10 cellular contexts compared by ENCODE assay signal in genomic region chr13:110676511-110677204, GRCh38. TPM values are rescaled to one million over a fixed set of nuclear protein-coding genes. Genes with fewer than 3 reads are reported as not detected.
DNase-seq lines count a peak whose midpoint lies in the region; ATAC-seq and TF ChIP-seq lines count a peak whose summit lies in the region.
"Had no signal": no experiment of that assay in that cellular context is flagged by ENCODE, and none has a peak within 500 bp of the region (broad histone marks: within the 10 kb centered on the region; RNA-seq: fewer than 3 reads in every experiment).

No MANE protein-coding gene starts in this region.

- no peak for TF ChIP-seq CTCF in right atrium auricular region (IDR thresholded peaks at IDR 0.05)

- no peaks in the 10 kb centered on the region for H3K4me1 ChIP-seq in right atrium auricular region

- peaks cover 28% of the 10 kb centered on the region for H3K36me3 ChIP-seq in right atrium auricular region
- peaks cover 60% of the 10 kb centered on the region for H3K36me3 ChIP-seq in MG63

- H3K9me3 Mint-ChIP-seq in T-helper 2 cell treated with Interferon-gamma antibody and Interleukin-4, amounts not matched to agents 5 μg/mL and 100 μg/mL, for 36 hours, result no peaks in the 10 kb centered on the region

- intact Hi-C loops in Right ventricle myocardium inferior (cut with DNase I), result no loop called here

- H3K27me3 ChIP-seq in right atrium auricular region (no peaks in the 10 kb centered on the region), MG63 (no peaks in the 10 kb centered on the region)

- no peak overlapping the region for H3K4me3 ChIP-seq in right atrium auricular region
- H3K4me3 ChIP-seq in MG63, result no peak overlapping the region
- H3K4me3 ChIP-seq: skin epidermis had no signal

- no peaks in the 10 kb centered on the region for H3K4me1 Mint-ChIP-seq in T-helper 2 cell treated with Interferon-gamma antibody and Interleukin-4, amounts not matched to agents 5 μg/mL and 100 μg/mL, for 36 hours (ENCODE audit: low read depth)

- H3K27ac ChIP-seq in right atrium auricular region, result no peak overlapping the region
- H3K27ac ChIP-seq: epithelial cell of prostate had no signal

- no peaks in the 10 kb centered on the region for H3K9me3 ChIP-seq in right atrium auricular region
- H3K9me3 ChIP-seq in MG63, result no peaks in the 10 kb centered on the region

- no peaks in the 10 kb centered on the region for H3K27me3 Mint-ChIP-seq in T-helper 2 cell treated with Interferon-gamma antibody and Interleukin-4, amounts not matched to agents 5 μg/mL and 100 μg/mL, for 36 hours (ENCODE audit: low read depth)

- peak; percentile 54 for ATAC-seq in Right ventricle myocardium inferior
- peak; percentile 81 for ATAC-seq in HG02885 (IDR thresholded peaks at IDR 0.05; ENCODE audit: poor library complexity, unreplicated experiment)

- H3K36me3 Mint-ChIP-seq in T-helper 2 cell treated with Interferon-gamma antibody and Interleukin-4, amounts not matched to agents 5 μg/mL and 100 μg/mL, for 36 hours (ENCODE audit: low read depth), result peaks cover 68% of the 10 kb centered on the region

- H3K4me3 Mint-ChIP-seq in T-helper 2 cell treated with Interferon-gamma antibody and Interleukin-4, amounts not matched to agents 5 μg/mL and 100 μg/mL, for 36 hours, result no peak overlapping the region

- no peak overlapping the region for H3K27ac Mint-ChIP-seq in T-helper 2 cell treated with Interferon-gamma antibody and Interleukin-4, amounts not matched to agents 5 μg/mL and 100 μg/mL, for 36 hours

- no peak for DNase-seq in Right ventricle myocardium inferior (ENCODE audit: missing footprints)
- DNase-seq in right atrium auricular region (ENCODE audit: low spot score), result no peak
- DNase-seq in T-helper 2 cell treated with Interferon-gamma antibody and Interleukin-4, amounts not matched to agents 5 μg/mL and 100 μg/mL, for 36 hours (ENCODE audit: low spot score), result peak; percentile 19
- peak; percentile 66 for DNase-seq in stimulated activated CD8-positive, alpha-beta memory T cell treated with anti-CD3 and anti-CD28 coated beads, Interleukin-4, amount 100 ng/mL, for 48 hours
- no peak for DNase-seq in MG63
- no peak for DNase-seq in NCI-H1417 (lab: John Stamatoyannopoulos, UW)
- DNase-seq in NCI-H510A treated with DMSO at 0.1 percent for 48 hours (lab: John Stamatoyannopoulos, UW), result no peak

RNA-seq across cellular contexts. Expression of gene CARS2, which starts 29.3 kb away (rescaled TPM):
- 52.1 TPM for total RNA-seq in Right ventricle myocardium inferior
- total RNA-seq in right atrium auricular region, result 10 to 100 TPM; 28.5 to 30.7 TPM
- total RNA-seq in MG63 (2014; rRNA removed; shearing (Covaris generic); ENCODE audit: low replicate concordance), result 147 and 177 TPM in 2 replicates

RNA-seq across cellular contexts. Expression of gene ING1, which starts 36.8 kb away (rescaled TPM):
- total RNA-seq in Right ventricle myocardium inferior, result 7.8 TPM
- 1 to 10 TPM; 8.2 to 9.0 TPM for total RNA-seq in right atrium auricular region
- 5.2 and 14.7 TPM in 2 replicates for total RNA-seq in MG63 (2014; rRNA removed; shearing (Covaris generic); ENCODE audit: low replicate concordance)

Comparison
In these comparisons a context has a peak if more than half of its experiments do, and no peak if none do; other contexts are left out.
1. DNase-seq: peak in T-helper 2 cell treated with Interferon-gamma antibody and Interleukin-4, amounts not matched to agents 5 μg/mL and 100 μg/mL, for 36 hours (single experiment) and stimulated activated CD8-positive, alpha-beta memory T cell treated with anti-CD3 and anti-CD28 coated beads, Interleukin-4, amount 100 ng/mL, for 48 hours (single experiment); none in Right ventricle myocardium inferior (single experiment), right atrium auricular region (single experiment), MG63 (single experiment), NCI-H1417 (0 of 3) and NCI-H510A treated with DMSO at 0.1 percent for 48 hours (single experiment).